In the genomic region with DNA sequence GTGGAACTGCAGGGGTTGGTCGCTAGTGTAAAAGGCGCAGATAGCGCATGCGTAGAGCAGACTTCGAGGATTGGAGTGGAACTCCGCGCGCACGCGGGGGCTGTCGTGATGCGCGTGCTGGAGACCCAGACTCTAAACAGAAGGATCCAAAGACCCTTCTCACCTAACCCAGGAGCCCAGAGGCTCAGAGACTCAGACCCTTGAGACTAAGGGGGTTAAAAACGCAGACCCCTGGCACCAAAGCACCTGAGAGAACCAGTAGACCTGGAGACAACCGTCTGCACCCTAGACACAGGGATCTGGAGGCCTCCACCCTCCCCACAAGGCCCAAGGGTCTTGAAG, we compare ENCODE assay signal across 8 cellular contexts. TPM values are rescaled to one million over a fixed set of nuclear protein-coding genes. Genes with fewer than 3 reads are reported as not detected.
A peak's percentile ranks its signal among the peaks of the same experiment; 100 is the strongest.
DNase-seq lines count a peak whose midpoint lies in the region; ATAC-seq, FAIRE-seq and TF ChIP-seq lines count a peak whose summit lies in the region.

No MANE protein-coding gene starts in this region.

- H3K9ac ChIP-seq in iPS-15b (ENCODE audit: low read depth, low read length) = no peak overlapping the region

- no peaks in the 10 kb centered on the region for H3K36me3 ChIP-seq in iPS-15b (ENCODE audit: control insufficient read depth, insufficient read depth, low read length)

- peaks cover 2% of the 10 kb centered on the region for H3K4me1 ChIP-seq in iPS-15b (ENCODE audit: control insufficient read depth, insufficient read depth, low read length)

- peaks cover 21% of the 10 kb centered on the region for H3K27me3 ChIP-seq in iPS-15b (ENCODE audit: control insufficient read depth, insufficient read depth, low read length)

- no peak for TF ChIP-seq CTCF in D721Med (IDR thresholded peaks at IDR 0.05; ENCODE audit: insufficient read depth, missing control alignments)

- H3K4me1 Mint-ChIP-seq in activated CD4-positive, alpha-beta T cell treated with anti-CD3 and anti-CD28 coated beads, Interleukin-2, amount 10 ng/mL, durations not matched to agents 7 days and 5 days = peaks cover 35% of the 10 kb centered on the region
- peaks cover 22% of the 10 kb centered on the region for H3K4me1 Mint-ChIP-seq in activated T-helper 17 cell treated with anti-CD3 and anti-CD28 coated beads, Interleukin-2, amount 50 U/mL, for 72 hours

- H3K4me3 ChIP-seq in iPS-15b (ENCODE audit: low read depth, low read length) = peak overlapping the region; percentile 96

- H3K27ac Mint-ChIP-seq in activated CD4-positive, alpha-beta T cell treated with anti-CD3 and anti-CD28 coated beads, Interleukin-2, amount 10 ng/mL, durations not matched to agents 7 days and 5 days = peak overlapping the region; percentile 91
- peak overlapping the region; percentile 99 for H3K27ac Mint-ChIP-seq in activated T-helper 17 cell treated with anti-CD3 and anti-CD28 coated beads, Interleukin-2, amount 50 U/mL, for 72 hours

- peaks cover 17% of the 10 kb centered on the region for H3K36me3 Mint-ChIP-seq in activated CD4-positive, alpha-beta T cell treated with anti-CD3 and anti-CD28 coated beads, Interleukin-2, amount 10 ng/mL, durations not matched to agents 7 days and 5 days (ENCODE audit: low read depth)
- peaks cover 30% of the 10 kb centered on the region for H3K36me3 Mint-ChIP-seq in activated T-helper 17 cell treated with anti-CD3 and anti-CD28 coated beads, Interleukin-2, amount 50 U/mL, for 72 hours (ENCODE audit: low read depth)

- DNase-seq in activated CD4-positive, alpha-beta T cell treated with anti-CD3 and anti-CD28 coated beads, Interleukin-2, amount 10 ng/mL, durations not matched to agents 7 days and 5 days = no peak
- DNase-seq in activated CD4-positive, alpha-beta T cell treated with anti-CD3 and anti-CD28 coated beads for 1 hour = no peak
- DNase-seq in stimulated activated naive CD8-positive, alpha-beta T cell treated with anti-CD3 and anti-CD28 coated beads, Interleukin-15, Interleukin-2, amounts not matched to agents 100 U/mL and 50 U/mL, for 24 hours = no peak
- DNase-seq in activated gamma-delta T cell (lab: John Stamatoyannopoulos, UW) (no peak), D721Med (ENCODE audit: insufficient read length, low spot score) (no peak)

- CTCF ChIA-PET in activated CD4-positive, alpha-beta T cell treated with anti-CD3 and anti-CD28 coated beads, Interleukin-2, amount 10 ng/mL, durations not matched to agents 7 days and 5 days (lab: Charles Lee) = no interaction called here

- peak overlapping the region; percentile 92 for H3K4me3 Mint-ChIP-seq in activated CD4-positive, alpha-beta T cell treated with anti-CD3 and anti-CD28 coated beads, Interleukin-2, amount 10 ng/mL, durations not matched to agents 7 days and 5 days
- H3K4me3 Mint-ChIP-seq in activated T-helper 17 cell treated with anti-CD3 and anti-CD28 coated beads, Interleukin-2, amount 50 U/mL, for 72 hours = peak overlapping the region; percentile 99

- FAIRE-seq in D721Med (lab: Jason Lieb, UNC) = no peak

- no peaks in the 10 kb centered on the region for H3K9me3 Mint-ChIP-seq in activated CD4-positive, alpha-beta T cell treated with anti-CD3 and anti-CD28 coated beads, Interleukin-2, amount 10 ng/mL, durations not matched to agents 7 days and 5 days
- H3K9me3 Mint-ChIP-seq in activated T-helper 17 cell treated with anti-CD3 and anti-CD28 coated beads, Interleukin-2, amount 50 U/mL, for 72 hours = no peaks in the 10 kb centered on the region

- POLR2A ChIA-PET in activated CD4-positive, alpha-beta T cell treated with anti-CD3 and anti-CD28 coated beads, Interleukin-2, amount 10 ng/mL, durations not matched to agents 7 days and 5 days (lab: Charles Lee) = no interaction called here

- H3K27me3 Mint-ChIP-seq in activated CD4-positive, alpha-beta T cell treated with anti-CD3 and anti-CD28 coated beads, Interleukin-2, amount 10 ng/mL, durations not matched to agents 7 days and 5 days = no peaks in the 10 kb centered on the region
- H3K27me3 Mint-ChIP-seq in activated T-helper 17 cell treated with anti-CD3 and anti-CD28 coated beads, Interleukin-2, amount 50 U/mL, for 72 hours = no peaks in the 10 kb centered on the region

- H3K9me3 ChIP-seq in iPS-15b (ENCODE audit: control insufficient read depth, insufficient read depth, low read length) = no peaks in the 10 kb centered on the region

- ATAC-seq in HG03097 (IDR thresholded peaks at IDR 0.05; ENCODE audit: low FRiP score, unreplicated experiment) = peak; percentile 19
- ATAC-seq in activated T-helper 17 cell treated with anti-CD3 and anti-CD28 coated beads, Interleukin-2, amount 50 U/mL, for 72 hours (replicated peaks) = peak; percentile 30
- ATAC-seq in stimulated activated naive CD8-positive, alpha-beta T cell treated with anti-CD3 and anti-CD28 coated beads, Interleukin-15, Interleukin-2, amounts not matched to agents 100 U/mL and 50 U/mL, for 24 hours = peak; percentile 6

RNA-seq across cellular contexts. Expression of a gene that starts 0.6 kb away (rescaled TPM):
- 1 to 10 TPM; 8.5 to 10.0 TPM for total RNA-seq in activated CD4-positive, alpha-beta T cell treated with anti-CD3 and anti-CD28 coated beads, Interleukin-2, amount 10 ng/mL, durations not matched to agents 7 days and 5 days
- 1 to 10 TPM; 7.0 to 9.7 TPM for total RNA-seq in activated T-helper 17 cell treated with anti-CD3 and anti-CD28 coated beads, Interleukin-2, amount 50 U/mL, for 72 hours

RNA-seq across cellular contexts. Expression of a gene that starts 15.9 kb away (rescaled TPM):
- under 1 TPM; 0.20 to 0.27 TPM for total RNA-seq in activated CD4-positive, alpha-beta T cell treated with anti-CD3 and anti-CD28 coated beads, Interleukin-2, amount 10 ng/mL, durations not matched to agents 7 days and 5 days
- total RNA-seq in activated T-helper 17 cell treated with anti-CD3 and anti-CD28 coated beads, Interleukin-2, amount 50 U/mL, for 72 hours = under 1 TPM; 0.15 to 0.74 TPM

RNA-seq across cellular contexts. Expression of a gene that starts 26.1 kb away (rescaled TPM):
- total RNA-seq in activated CD4-positive, alpha-beta T cell treated with anti-CD3 and anti-CD28 coated beads, Interleukin-2, amount 10 ng/mL, durations not matched to agents 7 days and 5 days = under 1 TPM; 0.35 to 0.67 TPM
- total RNA-seq in activated T-helper 17 cell treated with anti-CD3 and anti-CD28 coated beads, Interleukin-2, amount 50 U/mL, for 72 hours = under 1 TPM; 0.26 to 0.77 TPM

RNA-seq across cellular contexts. Expression of a gene that starts 33.3 kb away (rescaled TPM):
- total RNA-seq in activated CD4-positive, alpha-beta T cell treated with anti-CD3 and anti-CD28 coated beads, Interleukin-2, amount 10 ng/mL, durations not matched to agents 7 days and 5 days = not detected
- total RNA-seq in activated T-helper 17 cell treated with anti-CD3 and anti-CD28 coated beads, Interleukin-2, amount 50 U/mL, for 72 hours = not detected

RNA-seq across cellular contexts. Expression of a gene that starts 43.9 kb away (rescaled TPM):
- not detected for total RNA-seq in activated CD4-positive, alpha-beta T cell treated with anti-CD3 and anti-CD28 coated beads, Interleukin-2, amount 10 ng/mL, durations not matched to agents 7 days and 5 days
- total RNA-seq in activated T-helper 17 cell treated with anti-CD3 and anti-CD28 coated beads, Interleukin-2, amount 50 U/mL, for 72 hours = not detected
